ENCODE assay signal across 17 cellular contexts in the genomic region with DNA sequence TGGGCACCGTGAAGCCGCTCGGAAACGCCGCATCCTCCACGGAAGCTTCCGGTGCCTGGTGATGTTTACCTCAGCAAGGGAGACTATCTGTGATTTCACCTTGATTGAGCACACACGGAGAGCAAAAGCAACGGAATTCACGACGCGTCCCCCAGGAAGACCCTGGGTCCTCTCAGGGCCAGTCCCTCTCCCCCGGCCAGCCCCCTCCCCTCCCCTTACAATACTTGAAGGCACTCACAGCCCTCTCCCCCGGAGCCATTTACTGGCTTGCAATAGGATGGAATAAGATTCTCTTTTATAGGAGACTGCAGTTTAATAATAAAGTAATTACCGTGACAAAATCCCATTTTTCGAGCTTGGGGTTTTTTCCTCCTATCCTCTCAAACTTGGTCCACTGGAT.
"Had no signal": no experiment of that assay in that cellular context is flagged by ENCODE, and none has a peak within 500 bp of the region (broad histone marks: within the 10 kb centered on the region; RNA-seq: fewer than 3 reads in every experiment).

No MANE protein-coding gene starts in this region.

- DNase-seq: KBM-7, MV-4-11, NCI-H1092, NCI-H1105 treated with DMSO at 0.1 percent for 48 hours, NCI-H1417 treated with DMSO at 0.1 percent for 48 hours, NCI-H146, NCI-H1694 treated with DMSO at 0.1 percent for 48 hours, NCI-H1930, NCI-H2081, NCI-H2107, NCI-H2227 treated with DMSO at 0.1 percent for 48 hours, NCI-H510A, NCI-H524 treated with DMSO at 0.1 percent for 48 hours, NCI-H774, RPMI8226, SHP77, SW 1271 had no signal
